24 cellular contexts compared by ENCODE assay signal in genomic region chr3:15491143-15491542, GRCh38. TPM values are rescaled to one million over a fixed set of nuclear protein-coding genes. Genes with fewer than 3 reads are reported as not detected.
DNase-seq lines count a peak whose midpoint lies in the region; ATAC-seq and TF ChIP-seq lines count a peak whose summit lies in the region.
"Had no signal": no experiment of that assay in that cellular context is flagged by ENCODE, and none has a peak within 500 bp of the region (broad histone marks: within the 10 kb centered on the region; RNA-seq: fewer than 3 reads in every experiment).

No MANE protein-coding gene starts in this region.

- peak; percentile 60 for ATAC-seq in GM18498 (IDR thresholded peaks at IDR 0.05; ENCODE audit: unreplicated experiment)
- ATAC-seq in GM19395 (IDR thresholded peaks at IDR 0.05; ENCODE audit: unreplicated experiment), result peak; percentile 71
- ATAC-seq: GM23338, T-cell had no signal

- CTCF ChIA-PET in GM10248 (lab: Yijun Ruan, JAX), result no interaction called here

- DNase-seq in GM10248 (ENCODE audit: extremely low spot score) (peak; percentile 43), mesenteric fat pad (ENCODE audit: low spot score) (peak; percentile 81), GM19238 (ENCODE audit: insufficient read length, low spot score) (no peak), NCI-H446 treated with DMSO at 0.1 percent for 48 hours (lab: John Stamatoyannopoulos, UW) (no peak), NCI-H2171 (lab: John Stamatoyannopoulos, UW) (no peak)
- DNase-seq: CD8-positive, alpha-beta memory T cell; DMS53; GF-D8; HCEC 1CT; KG1; NCI-H1092; NCI-H1436; NCI-H187 treated with DMSO at 0.1 percent for 48 hours; NCI-H2107; NCI-H2227 treated with DMSO at 0.1 percent for 48 hours; NCI-H524; NCI-H774; Peyer's patch; SJCRH30; T-cell had no signal

- POLR2A ChIA-PET in GM10248 (lab: Yijun Ruan, JAX), result no interaction called here

- TF ChIP-seq CTCF in GM10248 (IDR thresholded peaks at IDR 0.05; ENCODE audit: control extremely low read depth, extremely low read depth, low read depth, missing control alignments), result no peak

RNA-seq across cellular contexts. Expression of gene COLQ, which starts 30.4 kb away (rescaled TPM):
- total RNA-seq in mesenteric fat pad, result 0.74 TPM
- total RNA-seq: A172 had no signal

Comparison
In these comparisons a context has a peak if more than half of its experiments do, and no peak if none do; other contexts are left out.
1. DNase-seq: peak in GM10248 (single experiment) and mesenteric fat pad (single experiment); none in GM19238 (single experiment), NCI-H446 treated with DMSO at 0.1 percent for 48 hours (single experiment) and NCI-H2171 (single experiment).